Comparison of ENCODE assay signal across 7 cellular contexts in genomic region chrY:11466778-11467177, GRCh38.
DNase-seq lines count a peak whose midpoint lies in the region; ATAC-seq, FAIRE-seq and TF ChIP-seq lines count a peak whose summit lies in the region.
"Not testable (repeated sequence)": the region's sequence is repeated elsewhere in the genome, so short reads cannot be mapped to it uniquely, and the experiment has no call there.

No MANE protein-coding gene starts in this region.

- H3K9me2 ChIP-seq in OCI-LY1 (ENCODE audit: low read depth, low read length) = not testable (repeated sequence)

- not testable (repeated sequence) for H2AFZ ChIP-seq in OCI-LY1 (ENCODE audit: low read length); HepG2 (ENCODE audit: low read length)

- H3K36me3 ChIP-seq in OCI-LY1 (ENCODE audit: insufficient read depth, low read length); RWPE2 (ENCODE audit: low read depth); HepG2 (replicated peaks in 1 of 2; ENCODE audit: control insufficient read depth in 1 of 2, insufficient read depth in 2 of 2, low read length in 2 of 2): not testable (repeated sequence)

- not testable (repeated sequence) for TF ChIP-seq POLR2A in HepG2 (IDR thresholded peaks at IDR 0.05; ENCODE audit: insufficient read depth in 1 of 2, low read depth in 2 of 2, low read length in 2 of 2)

- CTCF ChIA-PET in HepG2 (lab: Yijun Ruan, JAX; ENCODE audit: low intra/inter-chr PET ratio, low total read pairs) = not testable (repeated sequence)

- H3K27me3 ChIP-seq in OCI-LY1 (ENCODE audit: insufficient read depth, low read length); RWPE2 (ENCODE audit: insufficient read depth, poor library complexity, severe bottlenecking); HepG2 (ENCODE audit: control insufficient read depth in 1 of 2, insufficient read depth in 2 of 2, low read length in 2 of 2): not testable (repeated sequence)

- DNase-seq in AG10803 (ENCODE audit: low read depth) (peak; percentile 0), HFFc6 (peak; percentile 4), dermis blood vessel endothelial cell (peak; percentile 4), fibroblast of pulmonary artery (ENCODE audit: low read depth) (peak; percentile 4)
- not testable (repeated sequence) for DNase-seq in RWPE2 (ENCODE audit: low spot score); HepG2 (ENCODE audit: low spot score)

- in situ Hi-C loops in HepG2 (cut with HindIII; ENCODE audit: extremely low pct_ligation_motif_present, low pct_unique_long_range_greater_than_20kb) = not testable (repeated sequence)

- WGBS in HepG2 (ENCODE audit: low lambda C conversion rate) = 1% methylated on average over 5 of the region's 5 CpGs

- H4K20me1 ChIP-seq in OCI-LY1 (ENCODE audit: insufficient read depth, low read length); HepG2 (ENCODE audit: insufficient read depth, low read length): not testable (repeated sequence)

- not testable (repeated sequence) for BruUV-seq in HepG2 (replicated peaks; lab: Mats Ljungman, UMichigan)

- not testable (repeated sequence) for H3K4me1 Mint-ChIP-seq in HFFc6 (ENCODE audit: low read depth)

- not testable (repeated sequence) for H3K4me1 ChIP-seq in OCI-LY1 (ENCODE audit: insufficient read depth, low read length, severe bottlenecking); RWPE2 (ENCODE audit: insufficient read depth, poor library complexity, severe bottlenecking); HepG2 (ENCODE audit: insufficient read depth, low read length)

- ATAC-seq in RWPE2 (ENCODE audit: low read depth); HepG2: not testable (repeated sequence)

- not testable (repeated sequence) for TF ChIP-seq EP300 in HepG2 (IDR thresholded peaks at IDR 0.05; ENCODE audit: low read depth in 2 of 2, low read length in 2 of 2); HepG2 (CRISPR knock-in tag; IDR thresholded peaks at IDR 0.05; ENCODE audit: borderline replicate concordance)

- TF ChIP-seq CTCF in AG10803 (conservative IDR thresholded peaks at IDR 0.05; ENCODE audit: low read length) (peak; percentile 19; the same call in 1 of the 2 replicates), HFFc6 (IDR thresholded peaks at IDR 0.05) (peak; percentile 64), OCI-LY1 (IDR thresholded peaks at IDR 0.05; ENCODE audit: low read length) (0 out of 2 replicates have a peak, but pooled peaks have one; percentile 9), RWPE2 (IDR thresholded peaks at IDR 0.05; ENCODE audit: poor library complexity, severe bottlenecking) (peak; percentile 43), HepG2 (CRISPR knock-in tag; IDR thresholded peaks at IDR 0.05) (0 out of 2 replicates have a peak, but pooled peaks have one; percentile 5)
- TF ChIP-seq CTCF in fibroblast of pulmonary artery (IDR thresholded peaks at IDR 0.05; ENCODE audit: low read length, missing control alignments) = not testable (repeated sequence)

- not testable (repeated sequence) for H3F3A ChIP-seq in OCI-LY1 (ENCODE audit: insufficient read depth, low read length)

- intact Hi-C loops in HepG2 (cut with micrococcal nuclease; ENCODE audit: unreplicated experiment) = not testable (repeated sequence)

- H3K9ac ChIP-seq in OCI-LY1 (ENCODE audit: low read length); HepG2 (ENCODE audit: insufficient read depth, low read depth, low read length): not testable (repeated sequence)

- H3K4me3 Mint-ChIP-seq in HFFc6 = not testable (repeated sequence)

- not testable (repeated sequence) for H3K79me2 ChIP-seq in OCI-LY1 (ENCODE audit: insufficient read depth, low read length); HepG2 (ENCODE audit: insufficient read depth, low read length)

- H3K9me3 ChIP-seq in OCI-LY1 (ENCODE audit: low read length); RWPE2 (ENCODE audit: severe bottlenecking); HepG2 (ENCODE audit: low read length): not testable (repeated sequence)

- TF ChIP-seq RAD21 in HepG2 (CRISPR knock-in tag; IDR thresholded peaks at IDR 0.05) = not testable (repeated sequence)

- H3K4me2 ChIP-seq in OCI-LY1 (ENCODE audit: low read length); HepG2 (ENCODE audit: low read depth, low read length): not testable (repeated sequence)

- H3K27me3 Mint-ChIP-seq in HFFc6 (ENCODE audit: insufficient read depth) = not testable (repeated sequence)

- not testable (repeated sequence) for H3K36me3 Mint-ChIP-seq in HFFc6 (ENCODE audit: low read depth)

- not testable (repeated sequence) for H3K9me3 Mint-ChIP-seq in HFFc6

- FAIRE-seq in HepG2 (lab: Jason Lieb, UNC) = not testable (repeated sequence)

- POLR2A ChIA-PET in HepG2 (lab: Yijun Ruan, JAX) = not testable (repeated sequence)

- not testable (repeated sequence) for H3K4me3 ChIP-seq in AG10803 (ENCODE audit: low read length); OCI-LY1 (ENCODE audit: low read depth, low read length, poor library complexity, severe bottlenecking); RWPE2 (ENCODE audit: severe bottlenecking); fibroblast of pulmonary artery (replicated peaks; ENCODE audit: low read depth, low read length); HepG2 (replicated peaks in 1 of 3; ENCODE audit: insufficient read depth in 1 of 3, low read depth in 2 of 3, low read length in 3 of 3)

- not testable (repeated sequence) for H3K27ac ChIP-seq in OCI-LY1 (ENCODE audit: low read depth, low read length, poor library complexity, severe bottlenecking); RWPE2 (ENCODE audit: poor library complexity, severe bottlenecking); HepG2 (ENCODE audit: extremely low read length, insufficient read depth, low read length)

- not testable (repeated sequence) for H3K27ac Mint-ChIP-seq in HFFc6
